ENCODE assay signal across 1 cellular context in the genomic region with DNA sequence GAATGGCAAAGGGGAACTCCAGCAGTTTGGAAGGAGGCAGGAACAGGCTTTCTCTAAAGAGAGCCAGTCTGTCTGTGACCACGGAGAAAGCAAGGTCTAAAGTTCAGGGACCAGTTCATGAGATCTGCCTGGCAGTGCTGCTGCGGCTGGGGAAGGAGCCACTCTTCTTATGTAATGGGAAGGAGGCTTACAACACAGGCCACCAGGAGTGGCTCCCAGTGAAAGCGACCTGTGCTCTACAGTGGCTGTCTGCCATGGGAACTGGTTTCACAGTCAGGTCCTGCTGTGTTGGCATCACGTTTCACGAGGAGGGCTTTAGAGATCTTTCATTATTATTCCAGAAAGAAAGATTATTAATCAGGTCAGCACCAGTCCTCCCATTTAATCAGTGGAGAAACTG.
TF ChIP-seq lines count a peak whose summit lies in the region.

No MANE protein-coding gene starts in this region.

TF ChIP-seq in K562, 482 proteins besides CTCF, POLR2A, EP300 and RAD21 (continued from another document):
- TF ChIP-seq, protein P1, sequence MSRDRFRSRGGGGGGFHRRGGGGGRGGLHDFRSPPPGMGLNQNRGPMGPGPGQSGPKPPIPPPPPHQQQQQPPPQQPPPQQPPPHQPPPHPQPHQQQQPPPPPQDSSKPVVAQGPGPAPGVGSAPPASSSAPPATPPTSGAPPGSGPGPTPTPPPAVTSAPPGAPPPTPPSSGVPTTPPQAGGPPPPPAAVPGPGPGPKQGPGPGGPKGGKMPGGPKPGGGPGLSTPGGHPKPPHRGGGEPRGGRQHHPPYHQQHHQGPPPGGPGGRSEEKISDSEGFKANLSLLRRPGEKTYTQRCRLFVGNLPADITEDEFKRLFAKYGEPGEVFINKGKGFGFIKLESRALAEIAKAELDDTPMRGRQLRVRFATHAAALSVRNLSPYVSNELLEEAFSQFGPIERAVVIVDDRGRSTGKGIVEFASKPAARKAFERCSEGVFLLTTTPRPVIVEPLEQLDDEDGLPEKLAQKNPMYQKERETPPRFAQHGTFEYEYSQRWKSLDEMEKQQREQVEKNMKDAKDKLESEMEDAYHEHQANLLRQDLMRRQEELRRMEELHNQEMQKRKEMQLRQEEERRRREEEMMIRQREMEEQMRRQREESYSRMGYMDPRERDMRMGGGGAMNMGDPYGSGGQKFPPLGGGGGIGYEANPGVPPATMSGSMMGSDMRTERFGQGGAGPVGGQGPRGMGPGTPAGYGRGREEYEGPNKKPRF (IDR thresholded peaks at IDR 0.05; ENCODE audit: low read depth, low read length): no peak
- TF ChIP-seq DDX20 (tag; IDR thresholded peaks at IDR 0.05; ENCODE audit: low read depth): no peak
- TF ChIP-seq NR4A1 (CRISPR knock-in tag; IDR thresholded peaks at IDR 0.05): no peak
- TF ChIP-seq NR4A1 (tag; IDR thresholded peaks at IDR 0.05): no peak
- no peak for TF ChIP-seq NR2C2 (CRISPR knock-in tag; IDR thresholded peaks at IDR 0.05)
- TF ChIP-seq NR2C2 (tag; IDR thresholded peaks at IDR 0.05): no peak
- TF ChIP-seq, protein P2, sequence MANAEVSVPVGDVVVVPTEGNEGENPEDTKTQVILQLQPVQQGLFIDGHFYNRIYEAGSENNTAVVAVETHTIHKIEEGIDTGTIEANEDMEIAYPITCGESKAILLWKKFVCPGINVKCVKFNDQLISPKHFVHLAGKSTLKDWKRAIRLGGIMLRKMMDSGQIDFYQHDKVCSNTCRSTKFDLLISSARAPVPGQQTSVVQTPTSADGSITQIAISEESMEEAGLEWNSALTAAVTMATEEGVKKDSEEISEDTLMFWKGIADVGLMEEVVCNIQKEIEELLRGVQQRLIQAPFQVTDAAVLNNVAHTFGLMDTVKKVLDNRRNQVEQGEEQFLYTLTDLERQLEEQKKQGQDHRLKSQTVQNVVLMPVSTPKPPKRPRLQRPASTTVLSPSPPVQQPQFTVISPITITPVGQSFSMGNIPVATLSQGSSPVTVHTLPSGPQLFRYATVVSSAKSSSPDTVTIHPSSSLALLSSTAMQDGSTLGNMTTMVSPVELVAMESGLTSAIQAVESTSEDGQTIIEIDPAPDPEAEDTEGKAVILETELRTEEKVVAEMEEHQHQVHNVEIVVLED (CRISPR knock-in tag; IDR thresholded peaks at IDR 0.05): no peak
